ENCODE assay signal across 8 cellular contexts in genomic region chr1:81876901-81877750, GRCh38.
DNase-seq lines count a peak whose midpoint lies in the region; ATAC-seq, FAIRE-seq and TF ChIP-seq lines count a peak whose summit lies in the region.

No MANE protein-coding gene starts in this region.

- H4K20me1 ChIP-seq in astrocyte (ENCODE audit: insufficient read depth, low read length): no peaks in the 10 kb centered on the region

- H3K27me3 Mint-ChIP-seq in astrocyte (ENCODE audit: low read depth, unreplicated experiment): no peaks in the 10 kb centered on the region
- peaks cover 0 to 2% (median 0%) of the 10 kb centered on the region in 3 donors for H3K27me3 Mint-ChIP-seq in CD14-positive monocyte (ENCODE audit: low read depth in 3 of 3)

- TF ChIP-seq POLR2A in erythroblast (IDR thresholded peaks at IDR 0.05; ENCODE audit: low read length): no peak

- H3K4me1 ChIP-seq in astrocyte (ENCODE audit: insufficient read depth, low read length): peaks cover 18% of the 10 kb centered on the region
- H3K4me1 ChIP-seq in iPS-18a (ENCODE audit: control insufficient read depth, low read depth, low read length): peaks cover 41% of the 10 kb centered on the region
- peaks cover 24 to 64% of the 10 kb centered on the region in 2 donors for H3K4me1 ChIP-seq in thoracic aorta (ENCODE audit: control insufficient read depth in 1 of 2, low read depth in 2 of 2)

- FAIRE-seq in astrocyte (lab: Jason Lieb, UNC): no peak

- peak overlapping the region; percentile 81 for H3K27ac Mint-ChIP-seq in astrocyte (ENCODE audit: unreplicated experiment)
- no peak overlapping the region for H3K27ac Mint-ChIP-seq in CD14-positive monocyte

- H3K27ac ChIP-seq in astrocyte (ENCODE audit: low read depth, low read length): peak overlapping the region; percentile 7
- no peak overlapping the region for H3K27ac ChIP-seq in iPS-18a (ENCODE audit: low read length)
- peak overlapping the region in 1 of 2 donors; percentile 19 for H3K27ac ChIP-seq in thoracic aorta

- H3K36me3 Mint-ChIP-seq in astrocyte (ENCODE audit: low read depth, unreplicated experiment) (peaks cover 4% of the 10 kb centered on the region), CD14-positive monocyte (no peaks in the 10 kb centered on the region)

- peaks cover 69% of the 10 kb centered on the region for H3K4me1 Mint-ChIP-seq in astrocyte (ENCODE audit: low read depth, unreplicated experiment)
- H3K4me1 Mint-ChIP-seq in CD14-positive monocyte: no peaks in the 10 kb centered on the region

- no peaks in the 10 kb centered on the region for H3K9me3 ChIP-seq in astrocyte (ENCODE audit: insufficient read depth, low read depth, low read length)
- H3K9me3 ChIP-seq in iPS-18a (ENCODE audit: control insufficient read depth, low read depth, low read length): no peaks in the 10 kb centered on the region
- no peaks in the 10 kb centered on the region for H3K9me3 ChIP-seq in thoracic aorta

- ATAC-seq in thoracic aorta (ENCODE audit: insufficient number of reproducible peaks, low FRiP score, low read depth): no peak
- ATAC-seq in HG03159 (IDR thresholded peaks at IDR 0.05; ENCODE audit: unreplicated experiment): no peak

- peak; percentile 15 for DNase-seq in NCI-H1092 treated with DMSO at 0.1 percent for 48 hours (lab: John Stamatoyannopoulos, UW)
- no peak for DNase-seq in NCI-H1092 (lab: John Stamatoyannopoulos, UW)
- peak; percentile 64 for DNase-seq in astrocyte (ENCODE audit: low read depth)
- no peak for DNase-seq in thoracic aorta (ENCODE audit: low spot score)
- DNase-seq in erythroblast (lab: John Stamatoyannopoulos, UW): no peak
- no peak for DNase-seq in CD14-positive monocyte (ENCODE audit: low spot score)

- H3K4me3 ChIP-seq in astrocyte (ENCODE audit: insufficient read depth, low read depth, low read length): no peak overlapping the region
- peak overlapping the region; percentile 5 for H3K4me3 ChIP-seq in iPS-18a (ENCODE audit: low read length)
- peak overlapping the region; percentile 27 for H3K4me3 ChIP-seq in thoracic aorta

- no peaks in the 10 kb centered on the region for H3K36me3 ChIP-seq in astrocyte (ENCODE audit: insufficient read depth, low read length)
- H3K36me3 ChIP-seq in iPS-18a (ENCODE audit: control insufficient read depth, low read depth, low read length): no peaks in the 10 kb centered on the region
- no peaks in the 10 kb centered on the region for H3K36me3 ChIP-seq in thoracic aorta

- TF ChIP-seq CTCF in astrocyte (IDR thresholded peaks at IDR 0.05; ENCODE audit: insufficient read depth, low read depth, low read length): no peak
- TF ChIP-seq CTCF in thoracic aorta (IDR thresholded peaks at IDR 0.05): no peak
- no peak for TF ChIP-seq CTCF in CD14-positive monocyte (IDR thresholded peaks at IDR 0.05)

- H3K79me2 ChIP-seq in astrocyte (ENCODE audit: insufficient read depth, low read length): peaks cover 4% of the 10 kb centered on the region

- intact Hi-C loops in CD14-positive monocyte (cut with micrococcal nuclease): no loop called here

- H3K4me3 Mint-ChIP-seq in astrocyte (ENCODE audit: unreplicated experiment) (no peak overlapping the region), CD14-positive monocyte (no peak overlapping the region)

- H3K27me3 ChIP-seq in astrocyte (ENCODE audit: insufficient read depth, low read length) (no peaks in the 10 kb centered on the region), iPS-18a (ENCODE audit: control insufficient read depth, insufficient read depth, low read length) (no peaks in the 10 kb centered on the region), thoracic aorta (replicated peaks; ENCODE audit: insufficient read depth) (no peaks in the 10 kb centered on the region)

- H2AFZ ChIP-seq in astrocyte (ENCODE audit: low read depth, low read length): no peak overlapping the region

- no peaks in the 10 kb centered on the region for H3K9me3 Mint-ChIP-seq in astrocyte (ENCODE audit: unreplicated experiment)
- H3K9me3 Mint-ChIP-seq in CD14-positive monocyte: peaks cover 0 to 4% (median 1%) of the 10 kb centered on the region in 7 donors

- H3K4me2 ChIP-seq in astrocyte (ENCODE audit: low read length): peak overlapping the region; percentile 55

- H3K9ac ChIP-seq in astrocyte (ENCODE audit: low read length): no peak overlapping the region
- no peak overlapping the region for H3K9ac ChIP-seq in iPS-18a (ENCODE audit: low read length)

Comparison
In these comparisons a context has a peak if more than half of its experiments do, and no peak if none do; other contexts are left out.
1. DNase-seq: peak in NCI-H1092 treated with DMSO at 0.1 percent for 48 hours (single experiment) and astrocyte (single experiment); none in NCI-H1092 (single experiment), thoracic aorta (single experiment), erythroblast (0 of 2) and CD14-positive monocyte (single experiment).